ENCODE assay signal across 22 cellular contexts in the genomic region with DNA sequence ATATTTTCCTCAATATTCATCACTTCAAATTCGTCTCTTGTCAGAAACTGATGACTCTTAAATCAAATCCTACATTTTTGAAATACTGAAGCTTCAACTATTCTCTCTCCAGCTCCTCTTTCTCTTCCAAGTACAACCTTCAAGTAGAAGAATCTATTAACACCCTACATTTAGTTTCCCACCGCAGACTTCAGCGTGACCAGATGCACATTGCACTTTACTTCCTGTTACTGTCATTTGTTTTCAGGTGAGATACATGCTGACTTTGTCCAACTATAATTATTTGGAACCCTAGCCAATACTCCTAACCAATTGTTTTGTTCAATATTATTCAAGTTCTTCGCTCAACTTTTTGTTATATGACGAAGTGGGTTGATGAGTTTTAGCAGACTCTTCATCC.
DNase-seq lines count a peak whose midpoint lies in the region; ATAC-seq and TF ChIP-seq lines count a peak whose summit lies in the region.
"Had no signal": no experiment of that assay in that cellular context is flagged by ENCODE, and none has a peak within 500 bp of the region (broad histone marks: within the 10 kb centered on the region; RNA-seq: fewer than 3 reads in every experiment).

No MANE protein-coding gene starts in this region.

- H3K9me3 ChIP-seq in mesenchymal stem cell (ENCODE audit: control insufficient read depth, low read length), result no peaks in the 10 kb centered on the region
- no peaks in the 10 kb centered on the region for H3K9me3 ChIP-seq in tibial nerve
- H3K9me3 ChIP-seq in naive thymus-derived CD4-positive, alpha-beta T cell (ENCODE audit: control insufficient read depth in 2 of 3, low read length in 3 of 3), result no peaks in the 10 kb centered on the region
- H3K9me3 ChIP-seq: esophagus muscularis mucosa had no signal

- POLR2A ChIA-PET in activated B cell treated with CpG ODN at 0.5 μM for 24 hours (lab: Charles Lee), result interaction anchor here (0.6 to 1.7 kb wide), 4 partner anchors 70 to 243 kb away, joined by 3 to 10 read pairs (median 4); partner anchors contain the start of genes ATP5PF and GABPA
- POLR2A ChIA-PET in naive thymus-derived CD4-positive, alpha-beta T cell (lab: Charles Lee), result no interaction called here

- CTCF ChIA-PET in activated B cell treated with CpG ODN at 0.5 μM for 24 hours (lab: Charles Lee), result interaction anchor here (1.8 kb wide), 1 partner anchor 77 kb away, joined by 5 read pairs; no protein-coding TSS in a partner anchor
- CTCF ChIA-PET in naive thymus-derived CD4-positive, alpha-beta T cell (lab: Charles Lee), result interaction anchor here (0.6 kb wide), 1 partner anchor 355 kb away, joined by 8 read pairs; no protein-coding TSS in a partner anchor

- H3K4me1 Mint-ChIP-seq in activated naive CD4-positive, alpha-beta T cell treated with anti-CD3 and anti-CD28 coated beads, Interleukin-2, amount 50 U/mL, for 24 hours, result peaks cover 59% of the 10 kb centered on the region
- peaks cover 69% of the 10 kb centered on the region for H3K4me1 Mint-ChIP-seq in activated B cell treated with CpG ODN at 0.5 μM for 24 hours
- peaks cover 45% of the 10 kb centered on the region for H3K4me1 Mint-ChIP-seq in stimulated activated effector memory CD8-positive, alpha-beta T cell treated with anti-CD3 and anti-CD28 coated beads, Interleukin-12 subunit alpha, Interleukin-12 subunit beta, amount 100 ng/mL, for 72 hours
- peaks cover 0 to 34% (median 0%) of the 10 kb centered on the region in 7 donors for H3K4me1 Mint-ChIP-seq in naive thymus-derived CD4-positive, alpha-beta T cell

- H3K36me3 Mint-ChIP-seq in activated naive CD4-positive, alpha-beta T cell treated with anti-CD3 and anti-CD28 coated beads, Interleukin-2, amount 50 U/mL, for 24 hours, result peaks cover 25% of the 10 kb centered on the region
- H3K36me3 Mint-ChIP-seq in activated B cell treated with CpG ODN at 0.5 μM for 24 hours (ENCODE audit: low read depth), result no peaks in the 10 kb centered on the region
- H3K36me3 Mint-ChIP-seq in stimulated activated effector memory CD8-positive, alpha-beta T cell treated with anti-CD3 and anti-CD28 coated beads, Interleukin-12 subunit alpha, Interleukin-12 subunit beta, amount 100 ng/mL, for 72 hours, result peaks cover 49% of the 10 kb centered on the region
- H3K36me3 Mint-ChIP-seq in naive thymus-derived CD4-positive, alpha-beta T cell, result peaks cover 0 to 7% (median 0%) of the 10 kb centered on the region in 5 donors

- no peak overlapping the region for H2BK120ac ChIP-seq in mesenchymal stem cell (ENCODE audit: low read depth, low read length)

- no peak overlapping the region for H2BK5ac ChIP-seq in mesenchymal stem cell (ENCODE audit: low read depth, low read length, poor library complexity, severe bottlenecking)

- intact Hi-C loops in activated B cell treated with CpG ODN at 0.5 μM for 24 hours (cut with micrococcal nuclease), result no loop called here
- intact Hi-C loops in naive thymus-derived CD4-positive, alpha-beta T cell (cut with micrococcal nuclease), result no loop called here

- TF ChIP-seq CTCF in activated B cell treated with CpG ODN at 0.5 μM for 24 hours (IDR thresholded peaks at IDR 0.05) (no peak), tibial nerve (IDR thresholded peaks at IDR 0.05) (no peak)

- H3K9ac ChIP-seq in mesenchymal stem cell (ENCODE audit: low read length), result no peak overlapping the region

- H3K27ac Mint-ChIP-seq in activated naive CD4-positive, alpha-beta T cell treated with anti-CD3 and anti-CD28 coated beads, Interleukin-2, amount 50 U/mL, for 24 hours, result peak overlapping the region; percentile 84
- peak overlapping the region; percentile 5 for H3K27ac Mint-ChIP-seq in activated B cell treated with CpG ODN at 0.5 μM for 24 hours
- H3K27ac Mint-ChIP-seq in stimulated activated effector memory CD8-positive, alpha-beta T cell treated with anti-CD3 and anti-CD28 coated beads, Interleukin-12 subunit alpha, Interleukin-12 subunit beta, amount 100 ng/mL, for 72 hours, result peak overlapping the region; percentile 77
- no peak overlapping the region for H3K27ac Mint-ChIP-seq in naive thymus-derived CD4-positive, alpha-beta T cell
- H3K27ac Mint-ChIP-seq: T-helper 17 cell had no signal

- H2BK15ac ChIP-seq in mesenchymal stem cell (ENCODE audit: low read depth, poor library complexity, severe bottlenecking), result no peak overlapping the region

- no peak for TF ChIP-seq EP300 in tibial nerve (IDR thresholded peaks at IDR 0.05)

- ATAC-seq in GM19043 (IDR thresholded peaks at IDR 0.05; ENCODE audit: low read depth, unreplicated experiment) (peak; percentile 37), activated B cell treated with CpG ODN at 0.5 μM for 24 hours (ENCODE audit: low read depth) (no peak)
- no peak for ATAC-seq in stimulated activated effector memory CD8-positive, alpha-beta T cell treated with anti-CD3 and anti-CD28 coated beads, Interleukin-12 subunit alpha, Interleukin-12 subunit beta, amount 100 ng/mL, for 72 hours
- ATAC-seq in naive thymus-derived CD4-positive, alpha-beta T cell, result no peak
- ATAC-seq: right cardiac atrium, SK-N-SH treated with all-trans-retinoic acid at 6 μM for 48 hours, T-helper 17 cell had no signal

- peak overlapping the region; percentile 76 for H3K4me3 Mint-ChIP-seq in activated naive CD4-positive, alpha-beta T cell treated with anti-CD3 and anti-CD28 coated beads, Interleukin-2, amount 50 U/mL, for 24 hours
- no peak overlapping the region for H3K4me3 Mint-ChIP-seq in activated B cell treated with CpG ODN at 0.5 μM for 24 hours
- peak overlapping the region; percentile 16 for H3K4me3 Mint-ChIP-seq in stimulated activated effector memory CD8-positive, alpha-beta T cell treated with anti-CD3 and anti-CD28 coated beads, Interleukin-12 subunit alpha, Interleukin-12 subunit beta, amount 100 ng/mL, for 72 hours
- H3K4me3 Mint-ChIP-seq in naive thymus-derived CD4-positive, alpha-beta T cell, result no peak overlapping the region
- H3K4me3 Mint-ChIP-seq: T-helper 17 cell had no signal

- no peak overlapping the region for H3K23ac ChIP-seq in mesenchymal stem cell (ENCODE audit: low read length in 2 of 2)

- H3K9me3 Mint-ChIP-seq in activated naive CD4-positive, alpha-beta T cell treated with anti-CD3 and anti-CD28 coated beads, Interleukin-2, amount 50 U/mL, for 24 hours, result peaks cover 13% of the 10 kb centered on the region
- peaks cover 2% of the 10 kb centered on the region for H3K9me3 Mint-ChIP-seq in activated B cell treated with CpG ODN at 0.5 μM for 24 hours
- H3K9me3 Mint-ChIP-seq in stimulated activated effector memory CD8-positive, alpha-beta T cell treated with anti-CD3 and anti-CD28 coated beads, Interleukin-12 subunit alpha, Interleukin-12 subunit beta, amount 100 ng/mL, for 72 hours, result no peaks in the 10 kb centered on the region
- H3K9me3 Mint-ChIP-seq in naive thymus-derived CD4-positive, alpha-beta T cell, result peaks cover 0 to 5% (median 0%) of the 10 kb centered on the region in 11 donors

- H3K4me1 ChIP-seq in mesenchymal stem cell (ENCODE audit: control insufficient read depth, insufficient read depth, low read depth, low read length) (no peaks in the 10 kb centered on the region), tibial nerve (no peaks in the 10 kb centered on the region)
- no peaks in the 10 kb centered on the region for H3K4me1 ChIP-seq in naive thymus-derived CD4-positive, alpha-beta T cell (ENCODE audit: control insufficient read depth in 2 of 2, insufficient read depth in 2 of 2, low read length in 2 of 2)
- H3K4me1 ChIP-seq: esophagus muscularis mucosa had no signal

- no peak for TF ChIP-seq POLR2A in tibial nerve (IDR thresholded peaks at IDR 0.05)

- H2BK12ac ChIP-seq in mesenchymal stem cell (ENCODE audit: low read length in 2 of 2), result no peak overlapping the region

- H4K91ac ChIP-seq in mesenchymal stem cell (ENCODE audit: low read length), result no peak overlapping the region

- no peaks in the 10 kb centered on the region for H3K27me3 Mint-ChIP-seq in activated naive CD4-positive, alpha-beta T cell treated with anti-CD3 and anti-CD28 coated beads, Interleukin-2, amount 50 U/mL, for 24 hours
- H3K27me3 Mint-ChIP-seq in activated B cell treated with CpG ODN at 0.5 μM for 24 hours, result no peaks in the 10 kb centered on the region
- no peaks in the 10 kb centered on the region for H3K27me3 Mint-ChIP-seq in naive thymus-derived CD4-positive, alpha-beta T cell
- H3K27me3 Mint-ChIP-seq: T-helper 17 cell had no signal

- no peak overlapping the region for H4K8ac ChIP-seq in mesenchymal stem cell (ENCODE audit: low read length)

- no peak overlapping the region for H3K4ac ChIP-seq in mesenchymal stem cell (ENCODE audit: low read depth in 1 of 2, low read length in 2 of 2)

- no peaks in the 10 kb centered on the region for H3K36me3 ChIP-seq in mesenchymal stem cell (ENCODE audit: control insufficient read depth in 1 of 2, insufficient read depth in 2 of 2, low read depth in 1 of 2, low read length in 2 of 2)
- H3K36me3 ChIP-seq in tibial nerve, result peaks cover 0 to 11% (median 0%) of the 10 kb centered on the region in 3 donors
- no peaks in the 10 kb centered on the region for H3K36me3 ChIP-seq in naive thymus-derived CD4-positive, alpha-beta T cell (ENCODE audit: control insufficient read depth in 2 of 3, insufficient read depth in 3 of 3, low read length in 3 of 3)
- H3K36me3 ChIP-seq: esophagus muscularis mucosa had no signal

- no peak overlapping the region for H3K27ac ChIP-seq in mesenchymal stem cell (ENCODE audit: low read length, poor library complexity, severe bottlenecking)
- H3K27ac ChIP-seq in tibial nerve, result no peak overlapping the region
- H3K27ac ChIP-seq in naive thymus-derived CD4-positive, alpha-beta T cell (ENCODE audit: low read depth, low read length), result no peak overlapping the region
- H3K27ac ChIP-seq: coronary artery, esophagus muscularis mucosa had no signal

- H3K4me3 ChIP-seq in mesenchymal stem cell (ENCODE audit: insufficient read depth in 1 of 2, low read depth in 1 of 2, low read length in 2 of 2), result no peak overlapping the region
- H3K4me3 ChIP-seq in tibial nerve, result no peak overlapping the region
- no peak overlapping the region for H3K4me3 ChIP-seq in naive thymus-derived CD4-positive, alpha-beta T cell (ENCODE audit: low read length)
- H3K4me3 ChIP-seq: coronary artery, esophagus muscularis mucosa had no signal

- 82% methylated on average over 5 of the region's 5 CpGs for WGBS in mesenchymal stem cell
- WGBS in tibial nerve, 2 donors, result 90 to 91% methylated on average over 5 of the region's 5 CpGs

- H3K79me1 ChIP-seq in mesenchymal stem cell (replicated peaks; ENCODE audit: low read length, poor library complexity, severe bottlenecking), result no peaks in the 10 kb centered on the region

- DNase-seq in activated naive CD4-positive, alpha-beta T cell treated with anti-CD3 and anti-CD28 coated beads, Interleukin-2, amount 50 U/mL, for 16 hours, result no peak
- DNase-seq in activated B cell treated with CpG ODN at 0.5 μM for 24 hours (no peak), mesenchymal stem cell (no peak), tibial nerve (ENCODE audit: low spot score in 2 of 2) (no peak)
- no peak for DNase-seq in stimulated activated effector memory CD8-positive, alpha-beta T cell treated with anti-CD3 and anti-CD28 coated beads, Interleukin-12 subunit alpha, Interleukin-12 subunit beta, amount 100 ng/mL, for 72 hours (ENCODE audit: low spot score in 2 of 2)
- no peak for DNase-seq in naive thymus-derived CD4-positive, alpha-beta T cell
- DNase-seq: activated CD4-positive, CD25-positive, alpha-beta regulatory T cell treated with anti-CD3 and anti-CD28 coated beads, Interleukin-2, amount 50 U/mL, for 72 hours; activated gamma-delta T cell; foreskin melanocyte; H7; NCI-H1105; NCI-H1930; NCI-H524; posterior cingulate gyrus; right cardiac atrium; stimulated activated CD4-positive, alpha-beta T cell treated with anti-CD3 and anti-CD28 coated beads, Interleukin-2, amount 100 ng/mL, for 48 hours; T-helper 17 cell had no signal

- no peak overlapping the region for H3K18ac ChIP-seq in mesenchymal stem cell (ENCODE audit: low read depth in 1 of 2, low read length in 2 of 2)

- H3K14ac ChIP-seq in mesenchymal stem cell (ENCODE audit: low read length in 2 of 2), result no peak overlapping the region

- no peak overlapping the region for H2AK5ac ChIP-seq in mesenchymal stem cell (ENCODE audit: low read length, severe bottlenecking)

- H3K4me2 ChIP-seq in mesenchymal stem cell (ENCODE audit: low read length, poor library complexity, severe bottlenecking), result no peak overlapping the region

- no peak overlapping the region for H2AFZ ChIP-seq in mesenchymal stem cell (ENCODE audit: low read depth, low read length)

- H3K27me3 ChIP-seq in mesenchymal stem cell (ENCODE audit: control insufficient read depth in 1 of 2, insufficient read depth in 1 of 2, low read length in 2 of 2) (no peaks in the 10 kb centered on the region), tibial nerve (no peaks in the 10 kb centered on the region)
- H3K27me3 ChIP-seq in naive thymus-derived CD4-positive, alpha-beta T cell (ENCODE audit: control insufficient read depth in 2 of 2, insufficient read depth in 2 of 2, low read length in 2 of 2), result no peaks in the 10 kb centered on the region
- H3K27me3 ChIP-seq: esophagus muscularis mucosa had no signal

Comparison
In these comparisons a context has a peak if more than half of its experiments do, and no peak if none do; other contexts are left out.
1. H3K27ac Mint-ChIP-seq: peak in activated naive CD4-positive, alpha-beta T cell treated with anti-CD3 and anti-CD28 coated beads, Interleukin-2, amount 50 U/mL, for 24 hours (single experiment), activated B cell treated with CpG ODN at 0.5 μM for 24 hours (single experiment) and stimulated activated effector memory CD8-positive, alpha-beta T cell treated with anti-CD3 and anti-CD28 coated beads, Interleukin-12 subunit alpha, Interleukin-12 subunit beta, amount 100 ng/mL, for 72 hours (single experiment); none in naive thymus-derived CD4-positive, alpha-beta T cell (0 of 9).
2. H3K4me3 Mint-ChIP-seq: peak in activated naive CD4-positive, alpha-beta T cell treated with anti-CD3 and anti-CD28 coated beads, Interleukin-2, amount 50 U/mL, for 24 hours (single experiment) and stimulated activated effector memory CD8-positive, alpha-beta T cell treated with anti-CD3 and anti-CD28 coated beads, Interleukin-12 subunit alpha, Interleukin-12 subunit beta, amount 100 ng/mL, for 72 hours (single experiment); none in activated B cell treated with CpG ODN at 0.5 μM for 24 hours (single experiment) and naive thymus-derived CD4-positive, alpha-beta T cell (0 of 10).